ENCODE assay signal across 9 cellular contexts in the genomic region with DNA sequence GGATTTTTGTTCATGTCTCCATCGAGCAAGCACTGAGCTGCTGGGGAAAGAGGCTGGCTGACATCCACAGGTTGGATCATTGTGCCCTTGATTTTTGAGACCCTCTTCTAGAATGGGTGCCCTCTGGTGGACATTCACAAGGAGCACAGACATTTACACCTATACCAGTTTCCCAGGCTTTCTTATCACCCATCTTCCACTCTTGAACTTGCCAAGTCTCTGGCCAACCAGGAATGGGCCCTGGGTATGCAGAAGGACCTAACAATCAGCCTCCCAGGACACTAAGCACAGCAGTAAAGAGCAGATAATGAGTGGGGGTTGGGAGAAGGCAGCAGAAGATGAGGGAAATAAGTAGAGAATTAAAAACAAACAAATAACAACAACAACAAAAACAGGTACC. TPM values are rescaled to one million over a fixed set of nuclear protein-coding genes. Genes with fewer than 3 reads are reported as not detected.
A peak's percentile ranks its signal among the peaks of the same experiment; 100 is the strongest.
DNase-seq lines count a peak whose midpoint lies in the region; ATAC-seq and TF ChIP-seq lines count a peak whose summit lies in the region.
"Had no signal": no experiment of that assay in that cellular context is flagged by ENCODE, and none has a peak within 500 bp of the region (broad histone marks: within the 10 kb centered on the region; RNA-seq: fewer than 3 reads in every experiment).

No MANE protein-coding gene starts in this region.

- peaks cover 7% of the 10 kb centered on the region for H3K4me1 Mint-ChIP-seq in activated CD4-positive, alpha-beta T cell treated with anti-CD3 and anti-CD28 coated beads for 36 hours

- H3K4me1 ChIP-seq in esophagus squamous epithelium, result peaks cover 0 to 5% (median 0%) of the 10 kb centered on the region in 3 donors

- CTCF ChIA-PET in activated CD4-positive, alpha-beta T cell treated with anti-CD3 and anti-CD28 coated beads for 36 hours (lab: Charles Lee), result interaction anchor here (0.6 to 1.6 kb wide), 10 partner anchors 8 to 328 kb away, joined by 3 to 8 read pairs (median 3); no protein-coding TSS in a partner anchor

- no peak overlapping the region for H3K9ac ChIP-seq in neural cell (ENCODE audit: low read length)
- H3K9ac ChIP-seq: BLaER1 treated with 17β-estradiol and CSF1 and Interleukin-3, amounts not matched to agents 10 nM and 100 nM had no signal

- H3K9me3 ChIP-seq in esophagus squamous epithelium (no peaks in the 10 kb centered on the region), neural cell (ENCODE audit: low read length) (no peaks in the 10 kb centered on the region)
- H3K9me3 ChIP-seq: BLaER1 treated with 17β-estradiol and CSF1 and Interleukin-3, amounts not matched to agents 10 nM and 100 nM had no signal

- no peak for TF ChIP-seq EP300 in neural cell (conservative IDR thresholded peaks at IDR 0.05; ENCODE audit: poor library complexity, severe bottlenecking)

- intact Hi-C loops in activated CD4-positive, alpha-beta T cell treated with anti-CD3 and anti-CD28 coated beads for 36 hours (cut with DNase I, micrococcal nuclease), result loop anchor here (1.0 kb wide), 1 partner anchor 224 kb away; no protein-coding TSS in a partner anchor
- intact Hi-C loops in esophagus squamous epithelium (cut with DNase I), result no loop called here

- no peak overlapping the region for H3K27ac Mint-ChIP-seq in activated CD4-positive, alpha-beta T cell treated with anti-CD3 and anti-CD28 coated beads for 36 hours

- peak; percentile 93 for ATAC-seq in activated CD4-positive, alpha-beta T cell treated with anti-CD3 and anti-CD28 coated beads for 36 hours
- ATAC-seq in GM19324 (IDR thresholded peaks at IDR 0.05; ENCODE audit: low FRiP score, unreplicated experiment), result no peak

- TF ChIP-seq RAD21 in neural cell (conservative IDR thresholded peaks at IDR 0.05), result peak; percentile 41

- no peaks in the 10 kb centered on the region for H3K9me3 Mint-ChIP-seq in activated CD4-positive, alpha-beta T cell treated with anti-CD3 and anti-CD28 coated beads for 36 hours (ENCODE audit: low read depth)

- H4K20me1 ChIP-seq in neural cell (ENCODE audit: insufficient read depth), result no peaks in the 10 kb centered on the region
- H4K20me1 ChIP-seq: BLaER1 treated with 17β-estradiol and CSF1 and Interleukin-3, amounts not matched to agents 10 nM and 100 nM had no signal

- H3K36me3 ChIP-seq in esophagus squamous epithelium, result no peaks in the 10 kb centered on the region
- no peaks in the 10 kb centered on the region for H3K36me3 ChIP-seq in neural cell (ENCODE audit: insufficient read depth, low read length)
- H3K36me3 ChIP-seq: BLaER1 treated with 17β-estradiol and CSF1 and Interleukin-3, amounts not matched to agents 10 nM and 100 nM had no signal

- peaks cover 0 to 2% (median 0%) of the 10 kb centered on the region in 4 donors for H3K27me3 ChIP-seq in esophagus squamous epithelium
- H3K27me3 ChIP-seq in neural cell (ENCODE audit: insufficient read depth, low read depth, low read length), result no peaks in the 10 kb centered on the region
- H3K27me3 ChIP-seq: BLaER1 treated with 17β-estradiol and CSF1 and Interleukin-3, amounts not matched to agents 10 nM and 100 nM had no signal

- peak; percentile 59 for DNase-seq in activated CD4-positive, alpha-beta T cell treated with anti-CD3 and anti-CD28 coated beads for 36 hours
- no peak for DNase-seq in activated CD4-positive, alpha-beta T cell treated with anti-CD3 and anti-CD28 coated beads for 1 hour
- DNase-seq in HPDE6-E6E7 (ENCODE audit: extremely low spot score) (peak; percentile 48), NCI-H748 treated with DMSO at 0.1 percent for 48 hours (lab: John Stamatoyannopoulos, UW) (peak; percentile 47), esophagus squamous epithelium (lab: John Stamatoyannopoulos, UW) (no peak)
- DNase-seq in activated CD8-positive, alpha-beta memory T cell treated with anti-CD3 and anti-CD28 coated beads, Interleukin-2, amount 50 U/mL, for 4 hours, result peak; percentile 30

- H2AFZ ChIP-seq in neural cell (ENCODE audit: low read depth, low read length), result no peak overlapping the region

- H3K36me3 Mint-ChIP-seq in activated CD4-positive, alpha-beta T cell treated with anti-CD3 and anti-CD28 coated beads for 36 hours (ENCODE audit: low read depth), result no peaks in the 10 kb centered on the region

- WGBS in esophagus squamous epithelium, 2 donors, result 0% methylated on average over 1 of the region's 1 CpG

- no peak overlapping the region for H3K4me3 Mint-ChIP-seq in activated CD4-positive, alpha-beta T cell treated with anti-CD3 and anti-CD28 coated beads for 36 hours

- no peak for TF ChIP-seq POLR2A in esophagus squamous epithelium (IDR thresholded peaks at IDR 0.05)

- no peaks in the 10 kb centered on the region for H3K79me2 ChIP-seq in neural cell (replicated peaks; ENCODE audit: insufficient read depth, low read length)

- POLR2A ChIA-PET in activated CD4-positive, alpha-beta T cell treated with anti-CD3 and anti-CD28 coated beads for 36 hours (lab: Charles Lee), result no interaction called here

- no peaks in the 10 kb centered on the region for H3K9me2 ChIP-seq in neural cell (ENCODE audit: insufficient read depth, low read length)

- peak in 5 of 6 experiments; percentile 52 to 70 (median 56) for TF ChIP-seq CTCF in esophagus squamous epithelium (IDR thresholded peaks at IDR 0.05)
- TF ChIP-seq CTCF in neural cell (IDR thresholded peaks at IDR 0.05; ENCODE audit: poor library complexity, severe bottlenecking), result peak; percentile 61

- H3K27me3 Mint-ChIP-seq in activated CD4-positive, alpha-beta T cell treated with anti-CD3 and anti-CD28 coated beads for 36 hours, result no peaks in the 10 kb centered on the region

- H3K4me3 ChIP-seq in esophagus squamous epithelium (no peak overlapping the region), neural cell (ENCODE audit: low read length) (no peak overlapping the region)
- H3K4me3 ChIP-seq: BLaER1 treated with 17β-estradiol and CSF1 and Interleukin-3, amounts not matched to agents 10 nM and 100 nM had no signal

- H3K27ac ChIP-seq in esophagus squamous epithelium (no peak overlapping the region), neural cell (ENCODE audit: low read length) (no peak overlapping the region)
- H3K27ac ChIP-seq: BLaER1 treated with 17β-estradiol and CSF1 and Interleukin-3, amounts not matched to agents 10 nM and 100 nM had no signal

- H3F3A ChIP-seq in neural cell (ENCODE audit: insufficient read depth, low read length, poor library complexity, severe bottlenecking), result no peaks in the 10 kb centered on the region

- H3K4me2 ChIP-seq in neural cell (ENCODE audit: low read length), result no peak overlapping the region
- H3K4me2 ChIP-seq: BLaER1 treated with 17β-estradiol and CSF1 and Interleukin-3, amounts not matched to agents 10 nM and 100 nM had no signal

TF ChIP-seq in neural cell, 6 proteins besides CTCF, POLR2A, EP300 and RAD21:
- TF ChIP-seq TAF1 (IDR thresholded peaks at IDR 0.05; ENCODE audit: low read depth), result no peak
- peak; percentile 65 for TF ChIP-seq SMC3 (conservative IDR thresholded peaks at IDR 0.05; ENCODE audit: poor library complexity)
- TF ChIP-seq POLR2AphosphoS5 (IDR thresholded peaks at IDR 0.05), result no peak
TF ChIP-seq in neural cell: peak in this region for 1.

RNA-seq across cellular contexts. Expression of gene INTS4, which starts 5.7 kb away (rescaled TPM):
- total RNA-seq in activated CD4-positive, alpha-beta T cell treated with anti-CD3 and anti-CD28 coated beads for 36 hours, result 10 to 100 TPM; 53.8 to 55.4 TPM
- total RNA-seq in esophagus squamous epithelium, result 10 to 100 TPM; 12.8 to 21.9 (median 17.9) TPM
- polyA plus RNA-seq in neural cell, result 34.5 and 35.3 TPM in 2 replicates
- 76.9 and 91.8 TPM in 2 replicates for polyA minus RNA-seq in neural cell

RNA-seq across cellular contexts. Expression of gene KCTD14, which starts 22.9 kb away (rescaled TPM):
- total RNA-seq in activated CD4-positive, alpha-beta T cell treated with anti-CD3 and anti-CD28 coated beads for 36 hours, result under 1 TPM; 0.14 to 0.21 TPM
- 1 to 10 TPM in 2 of 4 donors, under 1 TPM in 2; 0.49 to 7.7 (median 1.00) TPM for total RNA-seq in esophagus squamous epithelium
- polyA plus RNA-seq in neural cell, result 0.32 and 2.0 TPM in 2 replicates
- polyA minus RNA-seq in neural cell, result 0.93 and 1.2 TPM in 2 replicates

Comparison
In these comparisons a context has a peak if more than half of its experiments do, and no peak if none do; other contexts are left out.
1. DNase-seq: peak in activated CD4-positive, alpha-beta T cell treated with anti-CD3 and anti-CD28 coated beads for 36 hours (single experiment), HPDE6-E6E7 (single experiment), NCI-H748 treated with DMSO at 0.1 percent for 48 hours (single experiment) and activated CD8-positive, alpha-beta memory T cell treated with anti-CD3 and anti-CD28 coated beads, Interleukin-2, amount 50 U/mL, for 4 hours (single experiment); none in activated CD4-positive, alpha-beta T cell treated with anti-CD3 and anti-CD28 coated beads for 1 hour (single experiment) and esophagus squamous epithelium (single experiment).